In genomic region chr2:64666810-64667438, GRCh38 we compare ENCODE assay signal across 1 cellular context.
TF ChIP-seq lines count a peak whose summit lies in the region.

No MANE protein-coding gene starts in this region.

TF ChIP-seq in HepG2, 621 proteins besides CTCF, POLR2A, EP300 and RAD21 (continued from another document and continues in another):
- TF ChIP-seq, protein P1, sequence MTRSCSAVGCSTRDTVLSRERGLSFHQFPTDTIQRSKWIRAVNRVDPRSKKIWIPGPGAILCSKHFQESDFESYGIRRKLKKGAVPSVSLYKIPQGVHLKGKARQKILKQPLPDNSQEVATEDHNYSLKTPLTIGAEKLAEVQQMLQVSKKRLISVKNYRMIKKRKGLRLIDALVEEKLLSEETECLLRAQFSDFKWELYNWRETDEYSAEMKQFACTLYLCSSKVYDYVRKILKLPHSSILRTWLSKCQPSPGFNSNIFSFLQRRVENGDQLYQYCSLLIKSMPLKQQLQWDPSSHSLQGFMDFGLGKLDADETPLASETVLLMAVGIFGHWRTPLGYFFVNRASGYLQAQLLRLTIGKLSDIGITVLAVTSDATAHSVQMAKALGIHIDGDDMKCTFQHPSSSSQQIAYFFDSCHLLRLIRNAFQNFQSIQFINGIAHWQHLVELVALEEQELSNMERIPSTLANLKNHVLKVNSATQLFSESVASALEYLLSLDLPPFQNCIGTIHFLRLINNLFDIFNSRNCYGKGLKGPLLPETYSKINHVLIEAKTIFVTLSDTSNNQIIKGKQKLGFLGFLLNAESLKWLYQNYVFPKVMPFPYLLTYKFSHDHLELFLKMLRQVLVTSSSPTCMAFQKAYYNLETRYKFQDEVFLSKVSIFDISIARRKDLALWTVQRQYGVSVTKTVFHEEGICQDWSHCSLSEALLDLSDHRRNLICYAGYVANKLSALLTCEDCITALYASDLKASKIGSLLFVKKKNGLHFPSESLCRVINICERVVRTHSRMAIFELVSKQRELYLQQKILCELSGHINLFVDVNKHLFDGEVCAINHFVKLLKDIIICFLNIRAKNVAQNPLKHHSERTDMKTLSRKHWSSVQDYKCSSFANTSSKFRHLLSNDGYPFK (CRISPR knock-in tag; IDR thresholded peaks at IDR 0.05; ENCODE audit: borderline replicate concordance), result no peak
- peak; percentile 29; the same call in 1 of the 2 replicates for TF ChIP-seq SNAPC2 (CRISPR knock-in tag; IDR thresholded peaks at IDR 0.05)
- TF ChIP-seq CREM (IDR thresholded peaks at IDR 0.05), result peak; percentile 39
- TF ChIP-seq CREM (CRISPR knock-in tag; IDR thresholded peaks at IDR 0.05), result no peak
- peak; percentile 24; the same call in 1 of the 2 replicates for TF ChIP-seq RXRB (CRISPR knock-in tag; IDR thresholded peaks at IDR 0.05; ENCODE audit: borderline replicate concordance)
- no peak for TF ChIP-seq RBM22 (optimal IDR thresholded peaks at IDR 0.05; ENCODE audit: low read length)
- TF ChIP-seq FOXP1 (IDR thresholded peaks at IDR 0.05), result no peak
- TF ChIP-seq FOXP1 (CRISPR knock-in tag; IDR thresholded peaks at IDR 0.05), result peak; percentile 85
- TF ChIP-seq ZNF687 (CRISPR knock-in tag; IDR thresholded peaks at IDR 0.05), result no peak
- TF ChIP-seq TCF7 (IDR thresholded peaks at IDR 0.05; ENCODE audit: low read depth), result peak; percentile 32; the same call in 1 of the 2 replicates
- no peak for TF ChIP-seq ISX (CRISPR knock-in tag; conservative IDR thresholded peaks at IDR 0.05)
- peak; percentile 98 for TF ChIP-seq MEF2D (CRISPR knock-in tag; IDR thresholded peaks at IDR 0.05)
- peak; percentile 35; the same call in 1 of the 2 replicates for TF ChIP-seq POGZ (CRISPR knock-in tag; IDR thresholded peaks at IDR 0.05)
- TF ChIP-seq ZMAT3 (CRISPR knock-in tag; conservative IDR thresholded peaks at IDR 0.05), result 0 out of 2 replicates have a peak, but pooled peaks have one; percentile 37
- TF ChIP-seq ZNF557 (CRISPR knock-in tag; IDR thresholded peaks at IDR 0.05), result no peak
- peak; percentile 63; the same call in 1 of the 2 replicates for TF ChIP-seq SMYD3 (CRISPR knock-in tag; IDR thresholded peaks at IDR 0.05)
- TF ChIP-seq ELF1 (CRISPR knock-in tag; IDR thresholded peaks at IDR 0.05), result peak; percentile 7; the same call in 1 of the 2 replicates
- TF ChIP-seq CEBPB (IDR thresholded peaks at IDR 0.05; ENCODE audit: borderline replicate concordance, low read depth, low read length), result no peak
- TF ChIP-seq, protein P2, sequence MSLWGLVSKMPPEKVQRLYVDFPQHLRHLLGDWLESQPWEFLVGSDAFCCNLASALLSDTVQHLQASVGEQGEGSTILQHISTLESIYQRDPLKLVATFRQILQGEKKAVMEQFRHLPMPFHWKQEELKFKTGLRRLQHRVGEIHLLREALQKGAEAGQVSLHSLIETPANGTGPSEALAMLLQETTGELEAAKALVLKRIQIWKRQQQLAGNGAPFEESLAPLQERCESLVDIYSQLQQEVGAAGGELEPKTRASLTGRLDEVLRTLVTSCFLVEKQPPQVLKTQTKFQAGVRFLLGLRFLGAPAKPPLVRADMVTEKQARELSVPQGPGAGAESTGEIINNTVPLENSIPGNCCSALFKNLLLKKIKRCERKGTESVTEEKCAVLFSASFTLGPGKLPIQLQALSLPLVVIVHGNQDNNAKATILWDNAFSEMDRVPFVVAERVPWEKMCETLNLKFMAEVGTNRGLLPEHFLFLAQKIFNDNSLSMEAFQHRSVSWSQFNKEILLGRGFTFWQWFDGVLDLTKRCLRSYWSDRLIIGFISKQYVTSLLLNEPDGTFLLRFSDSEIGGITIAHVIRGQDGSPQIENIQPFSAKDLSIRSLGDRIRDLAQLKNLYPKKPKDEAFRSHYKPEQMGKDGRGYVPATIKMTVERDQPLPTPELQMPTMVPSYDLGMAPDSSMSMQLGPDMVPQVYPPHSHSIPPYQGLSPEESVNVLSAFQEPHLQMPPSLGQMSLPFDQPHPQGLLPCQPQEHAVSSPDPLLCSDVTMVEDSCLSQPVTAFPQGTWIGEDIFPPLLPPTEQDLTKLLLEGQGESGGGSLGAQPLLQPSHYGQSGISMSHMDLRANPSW (CRISPR knock-in tag; IDR thresholded peaks at IDR 0.05; ENCODE audit: borderline replicate concordance), result peak; percentile 60; the same call in 1 of the 2 replicates
- TF ChIP-seq LCORL (IDR thresholded peaks at IDR 0.05), result no peak
- 0 out of 2 replicates have a peak, but pooled peaks have one; percentile 23 for TF ChIP-seq LCORL (CRISPR knock-in tag; IDR thresholded peaks at IDR 0.05)
- peak; percentile 85; the same call in 1 of the 2 replicates for TF ChIP-seq FOXO1 (CRISPR knock-in tag; IDR thresholded peaks at IDR 0.05)
- 0 out of 2 replicates have a peak, but pooled peaks have one; percentile 31 for TF ChIP-seq GZF1 (CRISPR knock-in tag; IDR thresholded peaks at IDR 0.05)
- TF ChIP-seq, protein P3, sequence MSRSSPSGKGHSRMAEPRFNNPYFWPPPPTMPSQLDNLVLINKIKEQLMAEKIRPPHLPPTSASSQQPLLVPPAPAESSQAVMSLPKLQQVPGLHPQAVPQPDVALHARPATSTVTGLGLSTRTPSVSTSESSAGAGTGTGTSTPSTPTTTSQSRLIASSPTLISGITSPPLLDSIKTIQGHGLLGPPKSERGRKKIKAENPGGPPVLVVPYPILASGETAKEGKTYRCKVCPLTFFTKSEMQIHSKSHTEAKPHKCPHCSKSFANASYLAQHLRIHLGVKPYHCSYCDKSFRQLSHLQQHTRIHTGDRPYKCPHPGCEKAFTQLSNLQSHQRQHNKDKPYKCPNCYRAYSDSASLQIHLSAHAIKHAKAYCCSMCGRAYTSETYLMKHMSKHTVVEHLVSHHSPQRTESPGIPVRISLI (CRISPR knock-in tag; IDR thresholded peaks at IDR 0.05; ENCODE audit: borderline replicate concordance), result peak; percentile 72; the same call in 1 of the 2 replicates
- TF ChIP-seq, protein P4, sequence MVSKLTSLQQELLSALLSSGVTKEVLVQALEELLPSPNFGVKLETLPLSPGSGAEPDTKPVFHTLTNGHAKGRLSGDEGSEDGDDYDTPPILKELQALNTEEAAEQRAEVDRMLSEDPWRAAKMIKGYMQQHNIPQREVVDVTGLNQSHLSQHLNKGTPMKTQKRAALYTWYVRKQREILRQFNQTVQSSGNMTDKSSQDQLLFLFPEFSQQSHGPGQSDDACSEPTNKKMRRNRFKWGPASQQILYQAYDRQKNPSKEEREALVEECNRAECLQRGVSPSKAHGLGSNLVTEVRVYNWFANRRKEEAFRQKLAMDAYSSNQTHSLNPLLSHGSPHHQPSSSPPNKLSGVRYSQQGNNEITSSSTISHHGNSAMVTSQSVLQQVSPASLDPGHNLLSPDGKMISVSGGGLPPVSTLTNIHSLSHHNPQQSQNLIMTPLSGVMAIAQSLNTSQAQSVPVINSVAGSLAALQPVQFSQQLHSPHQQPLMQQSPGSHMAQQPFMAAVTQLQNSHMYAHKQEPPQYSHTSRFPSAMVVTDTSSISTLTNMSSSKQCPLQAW (CRISPR knock-in tag; IDR thresholded peaks at IDR 0.05), result peak; percentile 49; the same call in 1 of the 2 replicates
- TF ChIP-seq, protein P5, sequence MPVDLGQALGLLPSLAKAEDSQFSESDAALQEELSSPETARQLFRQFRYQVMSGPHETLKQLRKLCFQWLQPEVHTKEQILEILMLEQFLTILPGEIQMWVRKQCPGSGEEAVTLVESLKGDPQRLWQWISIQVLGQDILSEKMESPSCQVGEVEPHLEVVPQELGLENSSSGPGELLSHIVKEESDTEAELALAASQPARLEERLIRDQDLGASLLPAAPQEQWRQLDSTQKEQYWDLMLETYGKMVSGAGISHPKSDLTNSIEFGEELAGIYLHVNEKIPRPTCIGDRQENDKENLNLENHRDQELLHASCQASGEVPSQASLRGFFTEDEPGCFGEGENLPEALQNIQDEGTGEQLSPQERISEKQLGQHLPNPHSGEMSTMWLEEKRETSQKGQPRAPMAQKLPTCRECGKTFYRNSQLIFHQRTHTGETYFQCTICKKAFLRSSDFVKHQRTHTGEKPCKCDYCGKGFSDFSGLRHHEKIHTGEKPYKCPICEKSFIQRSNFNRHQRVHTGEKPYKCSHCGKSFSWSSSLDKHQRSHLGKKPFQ (CRISPR knock-in tag; IDR thresholded peaks at IDR 0.05; ENCODE audit: insufficient replicate concordance), result peak; percentile 44
- TF ChIP-seq, protein P6, sequence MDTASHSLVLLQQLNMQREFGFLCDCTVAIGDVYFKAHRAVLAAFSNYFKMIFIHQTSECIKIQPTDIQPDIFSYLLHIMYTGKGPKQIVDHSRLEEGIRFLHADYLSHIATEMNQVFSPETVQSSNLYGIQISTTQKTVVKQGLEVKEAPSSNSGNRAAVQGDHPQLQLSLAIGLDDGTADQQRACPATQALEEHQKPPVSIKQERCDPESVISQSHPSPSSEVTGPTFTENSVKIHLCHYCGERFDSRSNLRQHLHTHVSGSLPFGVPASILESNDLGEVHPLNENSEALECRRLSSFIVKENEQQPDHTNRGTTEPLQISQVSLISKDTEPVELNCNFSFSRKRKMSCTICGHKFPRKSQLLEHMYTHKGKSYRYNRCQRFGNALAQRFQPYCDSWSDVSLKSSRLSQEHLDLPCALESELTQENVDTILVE (CRISPR knock-in tag; IDR thresholded peaks at IDR 0.05), result 0 out of 2 replicates have a peak, but pooled peaks have one; percentile 23
- TF ChIP-seq, protein P7, sequence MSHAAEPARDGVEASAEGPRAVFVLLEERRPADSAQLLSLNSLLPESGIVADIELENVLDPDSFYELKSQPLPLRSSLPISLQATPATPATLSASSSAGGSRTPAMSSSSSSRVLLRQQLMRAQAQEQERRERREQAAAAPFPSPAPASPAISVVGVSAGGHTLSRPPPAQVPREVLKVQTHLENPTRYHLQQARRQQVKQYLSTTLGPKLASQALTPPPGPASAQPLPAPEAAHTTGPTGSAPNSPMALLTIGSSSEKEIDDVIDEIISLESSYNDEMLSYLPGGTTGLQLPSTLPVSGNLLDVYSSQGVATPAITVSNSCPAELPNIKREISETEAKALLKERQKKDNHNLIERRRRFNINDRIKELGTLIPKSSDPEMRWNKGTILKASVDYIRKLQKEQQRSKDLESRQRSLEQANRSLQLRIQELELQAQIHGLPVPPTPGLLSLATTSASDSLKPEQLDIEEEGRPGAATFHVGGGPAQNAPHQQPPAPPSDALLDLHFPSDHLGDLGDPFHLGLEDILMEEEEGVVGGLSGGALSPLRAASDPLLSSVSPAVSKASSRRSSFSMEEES (CRISPR knock-in tag; IDR thresholded peaks at IDR 0.05), result 0 out of 2 replicates have a peak, but pooled peaks have one; percentile 56
- TF ChIP-seq, protein P8, sequence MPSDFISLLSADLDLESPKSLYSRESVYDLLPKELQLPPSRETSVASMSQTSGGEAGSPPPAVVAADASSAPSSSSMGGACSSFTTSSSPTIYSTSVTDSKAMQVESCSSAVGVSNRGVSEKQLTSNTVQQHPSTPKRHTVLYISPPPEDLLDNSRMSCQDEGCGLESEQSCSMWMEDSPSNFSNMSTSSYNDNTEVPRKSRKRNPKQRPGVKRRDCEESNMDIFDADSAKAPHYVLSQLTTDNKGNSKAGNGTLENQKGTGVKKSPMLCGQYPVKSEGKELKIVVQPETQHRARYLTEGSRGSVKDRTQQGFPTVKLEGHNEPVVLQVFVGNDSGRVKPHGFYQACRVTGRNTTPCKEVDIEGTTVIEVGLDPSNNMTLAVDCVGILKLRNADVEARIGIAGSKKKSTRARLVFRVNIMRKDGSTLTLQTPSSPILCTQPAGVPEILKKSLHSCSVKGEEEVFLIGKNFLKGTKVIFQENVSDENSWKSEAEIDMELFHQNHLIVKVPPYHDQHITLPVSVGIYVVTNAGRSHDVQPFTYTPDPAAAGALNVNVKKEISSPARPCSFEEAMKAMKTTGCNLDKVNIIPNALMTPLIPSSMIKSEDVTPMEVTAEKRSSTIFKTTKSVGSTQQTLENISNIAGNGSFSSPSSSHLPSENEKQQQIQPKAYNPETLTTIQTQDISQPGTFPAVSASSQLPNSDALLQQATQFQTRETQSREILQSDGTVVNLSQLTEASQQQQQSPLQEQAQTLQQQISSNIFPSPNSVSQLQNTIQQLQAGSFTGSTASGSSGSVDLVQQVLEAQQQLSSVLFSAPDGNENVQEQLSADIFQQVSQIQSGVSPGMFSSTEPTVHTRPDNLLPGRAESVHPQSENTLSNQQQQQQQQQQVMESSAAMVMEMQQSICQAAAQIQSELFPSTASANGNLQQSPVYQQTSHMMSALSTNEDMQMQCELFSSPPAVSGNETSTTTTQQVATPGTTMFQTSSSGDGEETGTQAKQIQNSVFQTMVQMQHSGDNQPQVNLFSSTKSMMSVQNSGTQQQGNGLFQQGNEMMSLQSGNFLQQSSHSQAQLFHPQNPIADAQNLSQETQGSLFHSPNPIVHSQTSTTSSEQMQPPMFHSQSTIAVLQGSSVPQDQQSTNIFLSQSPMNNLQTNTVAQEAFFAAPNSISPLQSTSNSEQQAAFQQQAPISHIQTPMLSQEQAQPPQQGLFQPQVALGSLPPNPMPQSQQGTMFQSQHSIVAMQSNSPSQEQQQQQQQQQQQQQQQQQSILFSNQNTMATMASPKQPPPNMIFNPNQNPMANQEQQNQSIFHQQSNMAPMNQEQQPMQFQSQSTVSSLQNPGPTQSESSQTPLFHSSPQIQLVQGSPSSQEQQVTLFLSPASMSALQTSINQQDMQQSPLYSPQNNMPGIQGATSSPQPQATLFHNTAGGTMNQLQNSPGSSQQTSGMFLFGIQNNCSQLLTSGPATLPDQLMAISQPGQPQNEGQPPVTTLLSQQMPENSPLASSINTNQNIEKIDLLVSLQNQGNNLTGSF (CRISPR knock-in tag; IDR thresholded peaks at IDR 0.05), result no peak
- 0 out of 2 replicates have a peak, but pooled peaks have one; percentile 29 for TF ChIP-seq NFIC (IDR thresholded peaks at IDR 0.05; ENCODE audit: low read length)
- TF ChIP-seq XBP1 (CRISPR knock-in tag; IDR thresholded peaks at IDR 0.05), result no peak
- TF ChIP-seq MLLT10 (CRISPR knock-in tag; IDR thresholded peaks at IDR 0.05), result no peak
